In genomic region chr19:38273499-38273898, GRCh38 we compare ENCODE assay signal across 30 cellular contexts. TPM values are rescaled to one million over a fixed set of nuclear protein-coding genes. Genes with fewer than 3 reads are reported as not detected.
DNase-seq lines count a peak whose midpoint lies in the region; ATAC-seq, FAIRE-seq and TF ChIP-seq lines count a peak whose summit lies in the region.
"Had no signal": no experiment of that assay in that cellular context is flagged by ENCODE, and none has a peak within 500 bp of the region (broad histone marks: within the 10 kb centered on the region; RNA-seq: fewer than 3 reads in every experiment).

No MANE protein-coding gene starts in this region.

- H3K4me1 ChIP-seq in A549 = peaks cover 80% of the 10 kb centered on the region
- peaks cover 54 to 63% of the 10 kb centered on the region in 2 donors for H3K4me1 ChIP-seq in duodenal mucosa (ENCODE audit: control insufficient read depth in 1 of 2, insufficient read depth in 2 of 2, low read length in 2 of 2)
- H3K4me1 ChIP-seq in pancreas = peaks cover 39 to 69% (median 42%) of the 10 kb centered on the region in 3 donors
- H3K4me1 ChIP-seq: psoas muscle had no signal

- no peak overlapping the region for H3K4me3 Mint-ChIP-seq in activated naive CD8-positive, alpha-beta T cell treated with anti-CD3 and anti-CD28 coated beads for 36 hours
- H3K4me3 Mint-ChIP-seq: activated CD8-positive, alpha-beta T cell treated with anti-CD3 and anti-CD28 coated beads for 36 hours; central memory CD8-positive, alpha-beta T cell; T-helper 2 cell treated with Interferon-gamma antibody and Interleukin-4, amounts not matched to agents 5 μg/mL and 100 μg/mL, for 36 hours had no signal

- H3K27me3 ChIP-seq in duodenal mucosa (ENCODE audit: control insufficient read depth in 1 of 2, insufficient read depth in 2 of 2, low read length in 2 of 2) (no peaks in the 10 kb centered on the region), pancreas (no peaks in the 10 kb centered on the region)
- H3K27me3 ChIP-seq: esophagus muscularis mucosa, gastrocnemius medialis, uterus had no signal

- no peaks in the 10 kb centered on the region for H3K36me3 Mint-ChIP-seq in activated naive CD8-positive, alpha-beta T cell treated with anti-CD3 and anti-CD28 coated beads for 36 hours

- DNase-seq in A549 (ENCODE audit: low read depth in 1 of 2, low spot score in 1 of 2) (peak in 1 of 2 experiments; percentile 66), HuH-7.5 (ENCODE audit: low spot score) (peak; percentile 43), pancreas (peak in 1 of 6 donors; percentile 62), superior temporal gyrus (ENCODE audit: extremely low spot score) (no peak), NCI-H446 (lab: John Stamatoyannopoulos, UW) (no peak), GM19240 (ENCODE audit: insufficient read length, low spot score) (no peak)
- no peak for DNase-seq in activated naive CD8-positive, alpha-beta T cell treated with anti-CD3 and anti-CD28 coated beads for 36 hours
- DNase-seq: ACHN; activated CD8-positive, alpha-beta T cell treated with anti-CD3 and anti-CD28 coated beads for 36 hours; activated naive CD4-positive, alpha-beta T cell treated with Interleukin-2 at 50 U/mL for 16 hours; amygdala; C1 segment of cervical spinal cord; DMS153; effector CD4-positive, alpha-beta T cell; gastrocnemius medialis; GDM1; KG1; MV-4-11; NCI-H187 treated with DMSO at 0.1 percent for 48 hours; NCI-H226; psoas muscle; uterus had no signal

- peak overlapping the region; percentile 54 for H3K4me2 ChIP-seq in A549

- H3K9me3 ChIP-seq in A549 = no peaks in the 10 kb centered on the region
- H3K9me3 ChIP-seq in duodenal mucosa (ENCODE audit: control insufficient read depth in 1 of 2, low read length in 2 of 2) = no peaks in the 10 kb centered on the region
- no peaks in the 10 kb centered on the region for H3K9me3 ChIP-seq in pancreas
- H3K9me3 ChIP-seq: esophagus muscularis mucosa, gastrocnemius medialis, psoas muscle, uterus had no signal

- no peaks in the 10 kb centered on the region for H3K27me3 Mint-ChIP-seq in activated naive CD8-positive, alpha-beta T cell treated with anti-CD3 and anti-CD28 coated beads for 36 hours
- H3K27me3 Mint-ChIP-seq: activated CD8-positive, alpha-beta T cell treated with anti-CD3 and anti-CD28 coated beads for 36 hours; central memory CD8-positive, alpha-beta T cell had no signal

- H3K27ac ChIP-seq in A549 (peak overlapping the region; percentile 11 to 89; a peak in 4 of 6 replicates), duodenal mucosa (ENCODE audit: low read depth, low read length) (peak overlapping the region; percentile 54), pancreas (peak overlapping the region in 2 of 4 donors; percentile 18 to 46)
- H3K27ac ChIP-seq: esophagus muscularis mucosa, gastrocnemius medialis, psoas muscle, SK-N-MC, uterus had no signal

- H3K36me3 ChIP-seq in duodenal mucosa (ENCODE audit: control insufficient read depth in 1 of 2, insufficient read depth in 2 of 2, low read length in 2 of 2) (no peaks in the 10 kb centered on the region), pancreas (no peaks in the 10 kb centered on the region)
- H3K36me3 ChIP-seq: esophagus muscularis mucosa, gastrocnemius medialis, uterus had no signal

- CTCF ChIA-PET in A549 (lab: Yijun Ruan, JAX) = interaction anchor here (1.1 to 18.2 kb wide), 5 partner anchors 7 to 62 kb away, joined by 5 to 259 read pairs (median 24); partner anchors contain the start of genes CATSPERG and PPP1R14A

- H3K4me3 ChIP-seq in A549 (no peak overlapping the region), duodenal mucosa (ENCODE audit: low read depth in 1 of 2, low read length in 2 of 2) (peak overlapping the region in 1 of 2 donors; percentile 35), pancreas (no peak overlapping the region)
- H3K4me3 ChIP-seq: esophagus muscularis mucosa, gastrocnemius medialis, psoas muscle, SK-N-MC, uterus had no signal

- POLR2A ChIA-PET in A549 (lab: Yijun Ruan, JAX) = interaction anchor here (1.1 kb wide), 1 partner anchor 30 kb away, joined by 4 read pairs; the partner anchor contains the start of gene C19orf33

- TF ChIP-seq POLR2A in A549 (IDR thresholded peaks at IDR 0.05; ENCODE audit: low read length) = no peak

- no peak for TF ChIP-seq CTCF in A549 (IDR thresholded peaks at IDR 0.05)
- TF ChIP-seq CTCF in pancreas (IDR thresholded peaks at IDR 0.05) = no peak

- FAIRE-seq in A549 (lab: Jason Lieb, UNC) (peak; percentile 93), pancreas (lab: Jason Lieb, UNC) (no peak)
- FAIRE-seq: keratinocyte had no signal

- no peak for TF ChIP-seq RAD21 in A549 (conservative IDR thresholded peaks at IDR 0.05 in 1 of 2, IDR thresholded peaks at IDR 0.05 in 1 of 2)

- no peak overlapping the region for H3K27ac Mint-ChIP-seq in activated naive CD8-positive, alpha-beta T cell treated with anti-CD3 and anti-CD28 coated beads for 36 hours
- H3K27ac Mint-ChIP-seq: activated CD8-positive, alpha-beta T cell treated with anti-CD3 and anti-CD28 coated beads for 36 hours; T-helper 2 cell treated with Interferon-gamma antibody and Interleukin-4, amounts not matched to agents 5 μg/mL and 100 μg/mL, for 36 hours had no signal

- peaks cover 7% of the 10 kb centered on the region for H3K4me1 Mint-ChIP-seq in activated naive CD8-positive, alpha-beta T cell treated with anti-CD3 and anti-CD28 coated beads for 36 hours
- H3K4me1 Mint-ChIP-seq: central memory CD8-positive, alpha-beta T cell had no signal

- TF ChIP-seq EP300 in A549 (IDR thresholded peaks at IDR 0.05) = no peak

- 51% methylated on average over 2 of the region's 2 CpGs for WGBS in A549 (ENCODE audit: missing lambda C conversion rate)
- WGBS in pancreas, 2 donors = 15 to 30% methylated on average over 2 of the region's 2 CpGs

- H3K9ac ChIP-seq in duodenal mucosa (ENCODE audit: low read depth in 1 of 2, low read length in 2 of 2) = no peak overlapping the region

- no peak for ATAC-seq in A549
- ATAC-seq in pancreas = peak; percentile 64 to 78 (median 71)
- ATAC-seq: activated CD8-positive, alpha-beta T cell treated with anti-CD3 and anti-CD28 coated beads for 36 hours; gastrocnemius medialis; psoas muscle had no signal

- intact Hi-C loops in pancreas (cut with DNase I) = no loop called here

- no peaks in the 10 kb centered on the region for H3K9me3 Mint-ChIP-seq in activated naive CD8-positive, alpha-beta T cell treated with anti-CD3 and anti-CD28 coated beads for 36 hours
- H3K9me3 Mint-ChIP-seq: activated CD8-positive, alpha-beta T cell treated with anti-CD3 and anti-CD28 coated beads for 36 hours; central memory CD8-positive, alpha-beta T cell; T-helper 2 cell treated with Interferon-gamma antibody and Interleukin-4, amounts not matched to agents 5 μg/mL and 100 μg/mL, for 36 hours had no signal

TF ChIP-seq in A549, 52 proteins besides CTCF, POLR2A, EP300 and RAD21 (continues in another document):
- TF ChIP-seq EHF (CRISPR knock-in tag; IDR thresholded peaks at IDR 0.05) (0 out of 2 replicates have a peak, but pooled peaks have one; percentile 20), GATA3 (IDR thresholded peaks at IDR 0.05; ENCODE audit: borderline replicate concordance) (0 out of 2 replicates have a peak, but pooled peaks have one; percentile 17)

RNA-seq across cellular contexts. Expression of gene SPINT2, which starts 9.1 kb away (rescaled TPM):
- 343 and 425 TPM in 2 replicates for polyA plus RNA-seq in A549 (2011; rRNA removed)
- polyA plus RNA-seq in A549 (2012; cell fraction: cytosol; rRNA removed) = 347 and 383 TPM in 2 replicates
- polyA plus RNA-seq in A549 (2012; cell fraction: nucleus; rRNA removed) = 348 and 443 TPM in 2 replicates
- polyA plus RNA-seq in A549 (2017; fragmentation: RNase III; extraction: RNeasy Plus Mini Kit Qiagen cat#74134 plus additional on column Dnase treatment) = 244 to 296 TPM (median 291 TPM) in 3 replicates
- polyA minus RNA-seq in A549 (2011; rRNA and poly(A)+ RNA removed) = 154 and 156 TPM in 2 replicates
- total RNA-seq in pancreas = 100 to 1,000 TPM; 121 to 239 (median 152) TPM
- polyA plus RNA-seq in pancreas = 100 to 1,000 TPM; 178 to 337 TPM
- total RNA-seq in activated naive CD8-positive, alpha-beta T cell treated with anti-CD3 and anti-CD28 coated beads for 36 hours = 10 to 100 TPM; 28.2 to 31.7 TPM

RNA-seq across cellular contexts. Expression of gene PPP1R14A, which starts 17.3 kb away (rescaled TPM):
- polyA plus RNA-seq in A549 (2011; rRNA removed) (14.6 and 30.5 TPM in 2 replicates), A549 (2017; fragmentation: RNase III; extraction: RNeasy Plus Mini Kit Qiagen cat#74134 plus additional on column Dnase treatment) (88.6 to 99.6 TPM (median 99.5 TPM) in 3 replicates), pancreas (10 to 100 TPM; 31.4 to 42.8 TPM)
- 281 and 324 TPM in 2 replicates for polyA plus RNA-seq in A549 (2012; cell fraction: cytosol; rRNA removed)
- 99.6 and 180 TPM in 2 replicates for polyA plus RNA-seq in A549 (2012; cell fraction: nucleus; rRNA removed)
- polyA minus RNA-seq in A549 (2011; rRNA and poly(A)+ RNA removed) = 2.9 and 3.1 TPM in 2 replicates
- total RNA-seq in pancreas = 10 to 100 TPM in 1 of 6 donors, 1 to 10 TPM in 5; 6.9 to 15.2 (median 8.1) TPM
- not detected for total RNA-seq in activated naive CD8-positive, alpha-beta T cell treated with anti-CD3 and anti-CD28 coated beads for 36 hours
- total RNA-seq: RPMI7951 had no signal
- polyA plus RNA-seq: neural cell had no signal

RNA-seq across cellular contexts. Expression of gene C19orf33, which starts 30.6 kb away (rescaled TPM):
- polyA plus RNA-seq in A549 (2011; rRNA removed) (197 and 302 TPM in 2 replicates), A549 (2017; fragmentation: RNase III; extraction: RNeasy Plus Mini Kit Qiagen cat#74134 plus additional on column Dnase treatment) (487 to 531 TPM (median 489 TPM) in 3 replicates), pancreas (10 to 100 TPM; 13.1 to 19.4 TPM)
- polyA plus RNA-seq in A549 (2012; cell fraction: cytosol; rRNA removed) = 1,004 and 1,085 TPM in 2 replicates
- polyA plus RNA-seq in A549 (2012; cell fraction: nucleus; rRNA removed) = 520 and 541 TPM in 2 replicates
- polyA minus RNA-seq in A549 (2011; rRNA and poly(A)+ RNA removed) = 17.0 and 21.4 TPM in 2 replicates
- 1 to 10 TPM in 5 of 6 donors, under 1 TPM in 1; 0.59 to 6.7 (median 3.0) TPM for total RNA-seq in pancreas
- total RNA-seq in activated naive CD8-positive, alpha-beta T cell treated with anti-CD3 and anti-CD28 coated beads for 36 hours = not detected
- total RNA-seq: activated CD8-positive, alpha-beta T cell treated with anti-CD3 and anti-CD28 coated beads for 36 hours; RPMI7951 had no signal
- polyA plus RNA-seq: neural cell had no signal

RNA-seq across cellular contexts. Expression of gene YIF1B, which starts 42.2 kb away (rescaled TPM):
- polyA plus RNA-seq in A549 (2011; rRNA removed) = 75.5 and 88.1 TPM in 2 replicates
- 225 and 320 TPM in 2 replicates for polyA plus RNA-seq in A549 (2012; cell fraction: cytosol; rRNA removed)
- polyA plus RNA-seq in A549 (2012; cell fraction: nucleus; rRNA removed) = 303 and 382 TPM in 2 replicates
- 87.5 to 104 TPM (median 100 TPM) in 3 replicates for polyA plus RNA-seq in A549 (2017; fragmentation: RNase III; extraction: RNeasy Plus Mini Kit Qiagen cat#74134 plus additional on column Dnase treatment)
- 75.2 and 83.9 TPM in 2 replicates for polyA minus RNA-seq in A549 (2011; rRNA and poly(A)+ RNA removed)
- 10 to 100 TPM in 3 of 6 donors, 1 to 10 TPM in 3; 6.9 to 18.2 (median 11.3) TPM for total RNA-seq in pancreas
- 10 to 100 TPM; 30.9 to 32.3 TPM for polyA plus RNA-seq in pancreas
- 10 to 100 TPM; 57.3 to 63.0 TPM for total RNA-seq in activated naive CD8-positive, alpha-beta T cell treated with anti-CD3 and anti-CD28 coated beads for 36 hours

RNA-seq across cellular contexts. Expression of gene KCNK6, which starts 46.1 kb away (rescaled TPM):
- polyA plus RNA-seq in A549 (2011; rRNA removed) = 2.8 and 3.8 TPM in 2 replicates
- 1.4 and 2.6 TPM in 2 replicates for polyA plus RNA-seq in A549 (2012; cell fraction: cytosol; rRNA removed)
- 2.2 and 3.9 TPM in 2 replicates for polyA plus RNA-seq in A549 (2012; cell fraction: nucleus; rRNA removed)
- 2.4 to 2.8 TPM (median 2.4 TPM) in 3 replicates for polyA plus RNA-seq in A549 (2017; fragmentation: RNase III; extraction: RNeasy Plus Mini Kit Qiagen cat#74134 plus additional on column Dnase treatment)
- 1.4 and 2.1 TPM in 2 replicates for polyA minus RNA-seq in A549 (2011; rRNA and poly(A)+ RNA removed)
- total RNA-seq in pancreas = 1 to 10 TPM; 5.0 to 8.7 (median 6.5) TPM
- 1 to 10 TPM; 3.9 to 9.5 TPM for polyA plus RNA-seq in pancreas
- total RNA-seq in activated naive CD8-positive, alpha-beta T cell treated with anti-CD3 and anti-CD28 coated beads for 36 hours = 1 to 10 TPM; 6.6 to 6.9 TPM
- polyA plus RNA-seq: neural cell had no signal

Comparison
In these comparisons a context has a peak if more than half of its experiments do, and no peak if none do; other contexts are left out.
1. ATAC-seq: peak in pancreas (4 of 4); none in A549 (0 of 2).
2. RNA of gene PPP1R14A, which starts 17.3 kb away (total RNA-seq): 6.9 to 15.2 TPM in pancreas; not detected in activated naive CD8-positive, alpha-beta T cell treated with anti-CD3 and anti-CD28 coated beads for 36 hours; every median in the first group is over 4 times any median in the second.